ENCODE assay signal across 1 cellular context in the genomic region with DNA sequence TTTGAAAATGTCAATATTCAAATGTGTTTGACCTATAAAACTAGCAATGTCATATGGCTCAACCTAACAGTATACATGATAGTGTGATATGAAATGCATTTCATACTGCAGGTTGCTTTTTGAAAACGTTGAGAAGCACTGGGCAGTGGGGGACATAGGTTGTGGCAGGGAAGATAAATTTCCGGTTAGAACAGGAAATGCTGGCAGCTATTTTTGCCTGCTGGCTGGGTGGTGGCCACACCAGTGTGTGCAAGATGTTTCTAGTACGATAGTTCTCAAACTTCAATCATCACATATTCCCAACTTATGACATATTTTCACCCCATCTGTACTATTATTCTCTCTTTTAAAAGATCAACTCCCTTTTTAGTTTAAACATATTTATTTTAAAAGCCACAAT.
TF ChIP-seq lines count a peak whose summit lies in the region.

No MANE protein-coding gene starts in this region.

TF ChIP-seq in K562, 482 proteins besides CTCF, POLR2A, EP300 and RAD21:
- no peak for TF ChIP-seq RFX5 (IDR thresholded peaks at IDR 0.05; ENCODE audit: low read depth, low read length)
- TF ChIP-seq RBFOX2 (IDR thresholded peaks at IDR 0.05; ENCODE audit: low read depth, low read length) = 0 out of 2 replicates have a peak, but pooled peaks have one; percentile 17
- TF ChIP-seq, protein P1, sequence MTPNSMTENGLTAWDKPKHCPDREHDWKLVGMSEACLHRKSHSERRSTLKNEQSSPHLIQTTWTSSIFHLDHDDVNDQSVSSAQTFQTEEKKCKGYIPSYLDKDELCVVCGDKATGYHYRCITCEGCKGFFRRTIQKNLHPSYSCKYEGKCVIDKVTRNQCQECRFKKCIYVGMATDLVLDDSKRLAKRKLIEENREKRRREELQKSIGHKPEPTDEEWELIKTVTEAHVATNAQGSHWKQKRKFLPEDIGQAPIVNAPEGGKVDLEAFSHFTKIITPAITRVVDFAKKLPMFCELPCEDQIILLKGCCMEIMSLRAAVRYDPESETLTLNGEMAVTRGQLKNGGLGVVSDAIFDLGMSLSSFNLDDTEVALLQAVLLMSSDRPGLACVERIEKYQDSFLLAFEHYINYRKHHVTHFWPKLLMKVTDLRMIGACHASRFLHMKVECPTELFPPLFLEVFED (CRISPR knock-in tag; conservative IDR thresholded peaks at IDR 0.05) = no peak
- TF ChIP-seq HNRNPL (IDR thresholded peaks at IDR 0.05; ENCODE audit: low read depth, low read length) = no peak
- 0 out of 2 replicates have a peak, but pooled peaks have one; percentile 42 for TF ChIP-seq POLR2G (IDR thresholded peaks at IDR 0.05; ENCODE audit: low read depth, low read length)
- no peak for TF ChIP-seq BDP1 (IDR thresholded peaks at IDR 0.05; ENCODE audit: insufficient read depth, insufficient read length)
- no peak for TF ChIP-seq SUPT5H (IDR thresholded peaks at IDR 0.05)
- TF ChIP-seq, protein P2, sequence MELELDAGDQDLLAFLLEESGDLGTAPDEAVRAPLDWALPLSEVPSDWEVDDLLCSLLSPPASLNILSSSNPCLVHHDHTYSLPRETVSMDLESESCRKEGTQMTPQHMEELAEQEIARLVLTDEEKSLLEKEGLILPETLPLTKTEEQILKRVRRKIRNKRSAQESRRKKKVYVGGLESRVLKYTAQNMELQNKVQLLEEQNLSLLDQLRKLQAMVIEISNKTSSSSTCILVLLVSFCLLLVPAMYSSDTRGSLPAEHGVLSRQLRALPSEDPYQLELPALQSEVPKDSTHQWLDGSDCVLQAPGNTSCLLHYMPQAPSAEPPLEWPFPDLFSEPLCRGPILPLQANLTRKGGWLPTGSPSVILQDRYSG (tag; conservative IDR thresholded peaks at IDR 0.05; ENCODE audit: low read depth) = no peak
